10 cellular contexts compared by ENCODE assay signal in the genomic region with DNA sequence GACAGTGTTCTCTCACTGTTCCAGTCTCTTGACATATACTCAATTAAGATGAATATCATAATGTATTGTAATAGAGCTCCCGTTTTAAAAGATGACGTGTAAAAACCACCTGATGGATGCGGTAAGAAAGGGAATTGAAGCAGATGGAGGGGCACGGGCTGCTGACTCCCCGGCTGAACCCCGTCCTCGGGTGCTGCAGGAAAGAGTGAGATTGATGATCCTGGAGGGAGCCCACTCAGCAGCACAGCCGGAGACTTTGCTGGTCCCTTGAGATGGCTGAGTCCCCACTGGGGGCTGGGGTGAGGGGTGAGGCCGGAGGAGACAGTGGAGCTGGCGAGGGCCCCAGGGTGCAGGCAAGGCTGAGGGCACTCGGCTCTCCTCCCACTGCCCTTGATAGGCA.
DNase-seq lines count a peak whose midpoint lies in the region; ATAC-seq, FAIRE-seq and TF ChIP-seq lines count a peak whose summit lies in the region.
"Had no signal": no experiment of that assay in that cellular context is flagged by ENCODE, and none has a peak within 500 bp of the region (broad histone marks: within the 10 kb centered on the region; RNA-seq: fewer than 3 reads in every experiment).

No MANE protein-coding gene starts in this region.

- TF ChIP-seq POLR2A in H54 (IDR thresholded peaks at IDR 0.05; ENCODE audit: low read depth, low read length) (no peak), uterus (IDR thresholded peaks at IDR 0.05) (no peak)

- peak overlapping the region; percentile 99 for H2BK120ac ChIP-seq in mesenchymal stem cell (ENCODE audit: low read depth, low read length)

- H3K4me3 Mint-ChIP-seq in activated CD4-positive, alpha-beta memory T cell treated with anti-CD3 and anti-CD28 coated beads for 36 hours, result peak overlapping the region; percentile 68

- H3K27me3 ChIP-seq in ACC112 (ENCODE audit: insufficient read depth, low read length) (no peaks in the 10 kb centered on the region), mesenchymal stem cell (ENCODE audit: control insufficient read depth in 1 of 2, insufficient read depth in 1 of 2, low read length in 2 of 2) (no peaks in the 10 kb centered on the region), uterus (no peaks in the 10 kb centered on the region)
- H3K27me3 ChIP-seq: cardiac muscle cell had no signal

- TF ChIP-seq CTCF in uterus (IDR thresholded peaks at IDR 0.05), result no peak

- peak overlapping the region; percentile 69 to 94 for H3K18ac ChIP-seq in mesenchymal stem cell (ENCODE audit: low read depth in 1 of 2, low read length in 2 of 2)

- H3K4me3 ChIP-seq in ACC112 (ENCODE audit: low read depth, low read length), result no peak overlapping the region; the same call in 1 of the 2 replicates
- H3K4me3 ChIP-seq in mesenchymal stem cell (ENCODE audit: insufficient read depth in 1 of 2, low read depth in 1 of 2, low read length in 2 of 2), result no peak overlapping the region
- no peak overlapping the region for H3K4me3 ChIP-seq in uterus
- H3K4me3 ChIP-seq: cardiac muscle cell, SK-N-MC had no signal

- H3K9me3 Mint-ChIP-seq in activated CD4-positive, alpha-beta memory T cell treated with anti-CD3 and anti-CD28 coated beads for 36 hours, result no peaks in the 10 kb centered on the region

- H2AFZ ChIP-seq in ACC112 (ENCODE audit: low read length, unreplicated experiment) (no peak overlapping the region), mesenchymal stem cell (ENCODE audit: low read depth, low read length) (no peak overlapping the region)

- H4K91ac ChIP-seq in mesenchymal stem cell (ENCODE audit: low read length), result peak overlapping the region; percentile 92

- no peak overlapping the region for H2BK5ac ChIP-seq in mesenchymal stem cell (ENCODE audit: low read depth, low read length, poor library complexity, severe bottlenecking)

- WGBS in mesenchymal stem cell, result 76% methylated on average over 11 of the region's 11 CpGs

- H3K36me3 Mint-ChIP-seq in activated CD4-positive, alpha-beta memory T cell treated with anti-CD3 and anti-CD28 coated beads for 36 hours, result peaks cover 7% of the 10 kb centered on the region

- H2BK15ac ChIP-seq in mesenchymal stem cell (ENCODE audit: low read depth, poor library complexity, severe bottlenecking), result peak overlapping the region; percentile 66

- no peak for FAIRE-seq in H54 (lab: Jason Lieb, UNC)

- ATAC-seq in GM19035 (IDR thresholded peaks at IDR 0.05; ENCODE audit: unreplicated experiment), result no peak
- ATAC-seq in GM18519 (IDR thresholded peaks at IDR 0.05; ENCODE audit: low FRiP score, unreplicated experiment), result no peak

- H3K79me1 ChIP-seq in mesenchymal stem cell (replicated peaks; ENCODE audit: low read length, poor library complexity, severe bottlenecking), result peaks cover 28% of the 10 kb centered on the region

- DNase-seq in H54 (ENCODE audit: insufficient read length, low spot score) (peak; percentile 41), mesenchymal stem cell (no peak), uterus (no peak), NCI-H2081 treated with DMSO at 0.1 percent for 48 hours (lab: John Stamatoyannopoulos, UW) (no peak)
- DNase-seq in activated CD4-positive, alpha-beta memory T cell treated with anti-CD3 and anti-CD28 coated beads for 36 hours, result no peak

- CTCF ChIA-PET in activated CD4-positive, alpha-beta memory T cell treated with anti-CD3 and anti-CD28 coated beads for 36 hours (lab: Charles Lee), result interaction anchor here (0.9 to 2.0 kb wide), 4 partner anchors 50 to 137 kb away, joined by 3 to 11 read pairs (median 4); no protein-coding TSS in a partner anchor

- no peak overlapping the region for H2AK5ac ChIP-seq in mesenchymal stem cell (ENCODE audit: low read length, severe bottlenecking)

- peak overlapping the region; percentile 60 to 85 for H3K14ac ChIP-seq in mesenchymal stem cell (ENCODE audit: low read length in 2 of 2)

- H3K4me1 Mint-ChIP-seq in activated CD4-positive, alpha-beta memory T cell treated with anti-CD3 and anti-CD28 coated beads for 36 hours (ENCODE audit: low read depth), result peaks cover 79% of the 10 kb centered on the region

- H3K27ac Mint-ChIP-seq in activated CD4-positive, alpha-beta memory T cell treated with anti-CD3 and anti-CD28 coated beads for 36 hours, result peak overlapping the region; percentile 96

- peak overlapping the region; percentile 92 for H4K8ac ChIP-seq in mesenchymal stem cell (ENCODE audit: low read length)

- POLR2A ChIA-PET in activated CD4-positive, alpha-beta memory T cell treated with anti-CD3 and anti-CD28 coated beads for 36 hours (lab: Charles Lee), result interaction anchor here (1.0 to 1.7 kb wide), 4 partner anchors 13 to 130 kb away, joined by 3 to 5 read pairs (median 4); no protein-coding TSS in a partner anchor

- H3K9me3 ChIP-seq in mesenchymal stem cell (ENCODE audit: control insufficient read depth, low read length) (no peaks in the 10 kb centered on the region), uterus (no peaks in the 10 kb centered on the region)

- peaks cover 1% of the 10 kb centered on the region; the same call in 1 of the 2 replicates for H3K36me3 ChIP-seq in ACC112 (ENCODE audit: insufficient read depth, low read length)
- peaks cover 11 to 15% of the 10 kb centered on the region in 2 experiments for H3K36me3 ChIP-seq in mesenchymal stem cell (ENCODE audit: control insufficient read depth in 1 of 2, insufficient read depth in 2 of 2, low read depth in 1 of 2, low read length in 2 of 2)
- H3K36me3 ChIP-seq in uterus, result no peaks in the 10 kb centered on the region
- H3K36me3 ChIP-seq: cardiac muscle cell had no signal

- H3K27me3 Mint-ChIP-seq in activated CD4-positive, alpha-beta memory T cell treated with anti-CD3 and anti-CD28 coated beads for 36 hours, result no peaks in the 10 kb centered on the region

- peak overlapping the region; percentile 32 for H3K4me2 ChIP-seq in mesenchymal stem cell (ENCODE audit: low read length, poor library complexity, severe bottlenecking)

- intact Hi-C loops in activated CD4-positive, alpha-beta memory T cell treated with anti-CD3 and anti-CD28 coated beads for 36 hours (cut with micrococcal nuclease), result no loop called here
- intact Hi-C loops in uterus (cut with DNase I; ENCODE audit: low total_unique reads), result no loop called here

- H3K9ac ChIP-seq in mesenchymal stem cell (ENCODE audit: low read length), result no peak overlapping the region

- H3K27ac ChIP-seq in ACC112 (ENCODE audit: low read depth, low read length), result peak overlapping the region; percentile 73
- H3K27ac ChIP-seq in mesenchymal stem cell (ENCODE audit: low read length, poor library complexity, severe bottlenecking), result peak overlapping the region; percentile 79
- H3K27ac ChIP-seq in uterus, result no peak overlapping the region
- H3K27ac ChIP-seq: cardiac muscle cell, SK-N-MC had no signal

- no peak overlapping the region for H3K23ac ChIP-seq in mesenchymal stem cell (ENCODE audit: low read length in 2 of 2)

- H2BK12ac ChIP-seq in mesenchymal stem cell (ENCODE audit: low read length in 2 of 2), result peak overlapping the region; percentile 29 to 37

- H3K4me1 ChIP-seq in ACC112 (ENCODE audit: control insufficient read depth, insufficient read depth, low read length, unreplicated experiment), result peaks cover 29% of the 10 kb centered on the region
- H3K4me1 ChIP-seq in mesenchymal stem cell (ENCODE audit: control insufficient read depth, insufficient read depth, low read depth, low read length), result peaks cover 13% of the 10 kb centered on the region
- no peaks in the 10 kb centered on the region for H3K4me1 ChIP-seq in uterus

- no peaks in the 10 kb centered on the region for H3K79me2 ChIP-seq in ACC112 (ENCODE audit: control insufficient read depth, insufficient read depth, low read length, unreplicated experiment)

- peak overlapping the region; percentile 33 to 90 for H3K4ac ChIP-seq in mesenchymal stem cell (ENCODE audit: low read depth in 1 of 2, low read length in 2 of 2)

Comparison
In these comparisons a context has a peak if more than half of its experiments do, and no peak if none do; other contexts are left out.
1. H3K27ac ChIP-seq: peak in ACC112 (single experiment) and mesenchymal stem cell (single experiment); none in uterus (0 of 2).